In the genomic region with DNA sequence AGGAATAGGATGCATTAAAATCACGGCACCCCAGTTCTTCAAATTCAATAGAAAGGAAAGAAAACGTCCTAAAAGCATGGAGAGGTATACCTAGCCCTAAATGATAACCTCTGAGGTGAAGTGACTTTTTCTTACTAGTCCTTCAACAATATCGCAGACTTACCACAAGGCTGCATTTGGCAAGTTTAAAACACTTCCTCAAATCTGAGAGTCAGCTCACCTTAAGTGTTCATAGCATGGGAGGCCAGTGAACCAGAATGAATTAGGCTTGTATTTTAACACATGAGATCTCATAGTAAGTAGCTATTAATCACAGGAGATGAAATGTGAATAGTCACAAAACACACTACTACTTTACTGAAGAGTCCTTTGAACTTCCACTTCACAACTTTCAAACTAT, we compare ENCODE assay signal across 17 cellular contexts.
"Had no signal": no experiment of that assay in that cellular context is flagged by ENCODE, and none has a peak within 500 bp of the region (broad histone marks: within the 10 kb centered on the region; RNA-seq: fewer than 3 reads in every experiment).

No MANE protein-coding gene starts in this region.

- H3K4me3 ChIP-seq: esophagus squamous epithelium, heart right ventricle, lower lobe of right lung, mucosa of descending colon, ovary, psoas muscle, sigmoid colon, thoracic aorta, tibial nerve, upper lobe of left lung had no signal

- DNase-seq: cortex of kidney; effector memory CD8-positive, alpha-beta T cell; esophagus squamous epithelium; immature natural killer cell; naive thymus-derived CD4-positive, alpha-beta T cell; stimulated activated CD4-positive, alpha-beta T cell treated with anti-CD3 and anti-CD28 coated beads, Interleukin-2, amount 100 ng/mL, for 48 hours; stimulated activated naive B cell treated with anti-CD40 and anti-IgM and Interleukin-4, amounts not matched to agents 10 μg/mL and 1 μg/mL and 100 μg/mL, for 72 hours had no signal

- H3K4me1 ChIP-seq: psoas muscle, sigmoid colon had no signal

- ATAC-seq: effector memory CD8-positive, alpha-beta T cell; naive thymus-derived CD4-positive, alpha-beta T cell had no signal

- H3K27me3 ChIP-seq: esophagus squamous epithelium, heart right ventricle, sigmoid colon, tibial nerve, upper lobe of left lung had no signal

- H3K9me3 ChIP-seq: esophagus squamous epithelium, lower lobe of right lung, ovary, psoas muscle, sigmoid colon, thoracic aorta, tibial nerve, upper lobe of left lung had no signal

- H3K27ac ChIP-seq: esophagus squamous epithelium, heart right ventricle, lower lobe of right lung, ovary, psoas muscle, sigmoid colon, thoracic aorta, tibial nerve, upper lobe of left lung had no signal

- FAIRE-seq: urothelium cell line had no signal

- H3K36me3 ChIP-seq: ovary, sigmoid colon had no signal
